8 cellular contexts compared by ENCODE assay signal in the genomic region with DNA sequence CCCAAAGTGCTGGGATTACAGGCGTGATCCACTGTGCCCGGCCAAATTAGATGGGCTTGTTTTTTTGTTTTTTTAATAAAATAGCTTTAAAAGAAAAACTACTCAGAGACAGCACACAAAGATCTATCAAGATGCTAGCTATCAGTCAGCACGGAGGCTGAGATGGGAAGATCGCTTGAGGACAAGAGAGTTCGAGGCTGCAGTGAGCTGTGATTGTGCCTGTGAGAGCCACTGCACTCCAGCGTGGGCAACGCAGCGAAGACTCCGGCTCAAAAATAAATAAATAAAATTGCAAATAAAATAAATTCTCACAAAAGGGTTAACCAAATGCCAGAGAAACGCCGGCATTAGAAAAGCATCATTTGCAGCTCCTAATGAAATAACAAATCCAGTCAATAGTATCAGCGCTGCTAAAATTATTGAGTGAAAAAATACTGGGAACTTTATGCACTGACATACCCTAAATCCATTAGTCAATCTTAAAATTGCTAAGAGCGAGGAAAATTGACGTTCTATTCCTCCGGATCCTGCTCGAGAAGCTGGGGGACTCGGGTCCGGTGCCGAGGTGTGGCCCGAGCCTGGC. TPM values are rescaled to one million over a fixed set of nuclear protein-coding genes. Genes with fewer than 3 reads are reported as not detected.
A peak's percentile ranks its signal among the peaks of the same experiment; 100 is the strongest.
DNase-seq lines count a peak whose midpoint lies in the region; ATAC-seq and TF ChIP-seq lines count a peak whose summit lies in the region.

No MANE protein-coding gene starts in this region.

- H3K27ac Mint-ChIP-seq in GM23338 (no peak overlapping the region), activated B cell treated with CpG ODN at 0.5 μM for 24 hours (no peak overlapping the region)

- no peaks in the 10 kb centered on the region; the same call in 1 of the 3 replicates for H3K4me1 Mint-ChIP-seq in GM23338
- peaks cover 8% of the 10 kb centered on the region for H3K4me1 Mint-ChIP-seq in activated B cell treated with CpG ODN at 0.5 μM for 24 hours

- TF ChIP-seq CTCF in A673 (conservative IDR thresholded peaks at IDR 0.05; ENCODE audit: low read depth, low read length) (no peak), GM23338 (conservative IDR thresholded peaks at IDR 0.05; ENCODE audit: low read depth in 2 of 2) (no peak), activated B cell treated with CpG ODN at 0.5 μM for 24 hours (IDR thresholded peaks at IDR 0.05) (no peak), hepatocyte (IDR thresholded peaks at IDR 0.05; ENCODE audit: poor library complexity) (no peak)

- H4K20me1 ChIP-seq in GM23338 (replicated peaks; ENCODE audit: insufficient read depth) (no peaks in the 10 kb centered on the region), hepatocyte (ENCODE audit: insufficient read depth, poor library complexity, severe bottlenecking) (no peaks in the 10 kb centered on the region)

- no peaks in the 10 kb centered on the region for H3K79me2 ChIP-seq in GM23338 (replicated peaks; ENCODE audit: insufficient read depth)
- H3K79me2 ChIP-seq in hepatocyte = peaks cover 32% of the 10 kb centered on the region

- peak overlapping the region; percentile 98 for H3K4me2 ChIP-seq in GM23338
- peak overlapping the region; percentile 81 for H3K4me2 ChIP-seq in hepatocyte

- H3F3A ChIP-seq in GM23338 (replicated peaks; ENCODE audit: low read depth) = peaks cover 22% of the 10 kb centered on the region

- no peaks in the 10 kb centered on the region for H3K9me3 ChIP-seq in A673 (ENCODE audit: low read depth, low read length, poor library complexity, severe bottlenecking)
- H3K9me3 ChIP-seq in hepatocyte (ENCODE audit: low read depth) = no peaks in the 10 kb centered on the region

- H3K36me3 ChIP-seq in A673 (ENCODE audit: insufficient read depth, low read length, poor library complexity, severe bottlenecking) (peaks cover 4% of the 10 kb centered on the region), GM23338 (ENCODE audit: insufficient read depth) (no peaks in the 10 kb centered on the region), hepatocyte (replicated peaks; ENCODE audit: insufficient read depth, low read depth) (no peaks in the 10 kb centered on the region)

- H3K27me3 ChIP-seq in A673 (replicated peaks; ENCODE audit: insufficient read depth, low read depth, low read length, poor library complexity) = no peaks in the 10 kb centered on the region
- no peaks in the 10 kb centered on the region for H3K27me3 ChIP-seq in GM23338 (ENCODE audit: insufficient read depth)
- no peaks in the 10 kb centered on the region for H3K27me3 ChIP-seq in hepatocyte

- 13% methylated on average over 20 of the region's 20 CpGs for WGBS in hepatocyte (ENCODE audit: low lambda C conversion rate, missing lambda C conversion rate)

- H3K4me3 Mint-ChIP-seq in GM23338 (peak overlapping the region; percentile 71), activated B cell treated with CpG ODN at 0.5 μM for 24 hours (peak overlapping the region; percentile 91)

- ATAC-seq in GM23338 (no peak), activated B cell treated with CpG ODN at 0.5 μM for 24 hours (ENCODE audit: low read depth) (no peak), HG02884 (IDR thresholded peaks at IDR 0.05; ENCODE audit: unreplicated experiment) (no peak)

- H3K27me3 Mint-ChIP-seq in GM23338 (ENCODE audit: insufficient read depth, low read depth, poor library complexity) (peaks cover 8% of the 10 kb centered on the region), activated B cell treated with CpG ODN at 0.5 μM for 24 hours (no peaks in the 10 kb centered on the region)

- intact Hi-C loops in A673 (cut with micrococcal nuclease; ENCODE audit: unreplicated experiment) (no loop called here), activated B cell treated with CpG ODN at 0.5 μM for 24 hours (cut with micrococcal nuclease) (loop anchor here (10.0 kb wide), 1 partner anchor 524 kb away; no protein-coding TSS in a partner anchor)

- TSS peak; percentile 41 for BruUV-seq in A673 (replicated peaks; lab: Mats Ljungman, UMichigan)

- H3K27ac ChIP-seq in A673 (ENCODE audit: low read depth, low read length, poor library complexity, severe bottlenecking) (peak overlapping the region; percentile 89), GM23338 (ENCODE audit: low read depth) (peak overlapping the region; percentile 79; the same call in 1 of the 2 replicates), hepatocyte (peak overlapping the region; percentile 97), skin epidermis (peak overlapping the region; percentile 44 to 97 (median 87))

- CTCF ChIA-PET in A673 (lab: Charles Lee) = interaction anchor here (0.5 kb wide), 1 partner anchor 471 kb away, joined by 3 read pairs; no protein-coding TSS in a partner anchor
- CTCF ChIA-PET in activated B cell treated with CpG ODN at 0.5 μM for 24 hours (lab: Charles Lee) = no interaction called here

- H3K4me1 ChIP-seq in A673 (ENCODE audit: insufficient read depth, low read length, poor library complexity, severe bottlenecking) (no peaks in the 10 kb centered on the region), GM23338 (ENCODE audit: insufficient read depth) (peaks cover 8% of the 10 kb centered on the region), hepatocyte (ENCODE audit: insufficient read depth) (peaks cover 14% of the 10 kb centered on the region)

- POLR2A ChIA-PET in A673 (lab: Charles Lee; ENCODE audit: low non-redundant PET) (no interaction called here), activated B cell treated with CpG ODN at 0.5 μM for 24 hours (lab: Charles Lee) (interaction anchor here (0.6 to 2.1 kb wide), 4 partner anchors 49 to 130 kb away, joined by 3 to 9 read pairs (median 4); partner anchors contain the start of genes NUP155 and WDR70)

- H3K36me3 Mint-ChIP-seq in GM23338 (ENCODE audit: low read depth) = no peaks in the 10 kb centered on the region
- peaks cover 2% of the 10 kb centered on the region for H3K36me3 Mint-ChIP-seq in activated B cell treated with CpG ODN at 0.5 μM for 24 hours (ENCODE audit: low read depth)

- H2AFZ ChIP-seq in GM23338 (peak overlapping the region; percentile 99), hepatocyte (peak overlapping the region; percentile 97)

- peak overlapping the region; percentile 94 for H3K4me3 ChIP-seq in A673 (ENCODE audit: low read depth, low read length, poor library complexity, severe bottlenecking)
- H3K4me3 ChIP-seq in GM23338 = peak overlapping the region; percentile 88
- peak overlapping the region; percentile 53 for H3K4me3 ChIP-seq in hepatocyte
- H3K4me3 ChIP-seq in skin epidermis = peak overlapping the region; percentile 59 to 85 (median 70)

- H3K9me3 Mint-ChIP-seq in GM23338 (no peaks in the 10 kb centered on the region), activated B cell treated with CpG ODN at 0.5 μM for 24 hours (no peaks in the 10 kb centered on the region)

- DNase-seq in A673 (ENCODE audit: low spot score) = peak; percentile 45
- peak; percentile 32 for DNase-seq in GM23338 (ENCODE audit: low spot score)
- no peak for DNase-seq in activated B cell treated with CpG ODN at 0.5 μM for 24 hours
- peak; percentile 9 for DNase-seq in hepatocyte (ENCODE audit: low spot score)
- no peak for DNase-seq in midbrain (lab: John Stamatoyannopoulos, UW)
- no peak for DNase-seq in MV-4-11 (lab: John Stamatoyannopoulos, UW)

- H3K9me2 ChIP-seq in GM23338 (ENCODE audit: insufficient read depth) = no peaks in the 10 kb centered on the region
- no peaks in the 10 kb centered on the region for H3K9me2 ChIP-seq in hepatocyte (replicated peaks; ENCODE audit: insufficient read depth)

TF ChIP-seq in GM23338, 12 proteins besides CTCF, POLR2A, EP300 and RAD21 (continues in another document):
- TF ChIP-seq ZNF331 (CRISPR knock-in tag; IDR thresholded peaks at IDR 0.05; ENCODE audit: low read depth) (no peak), JUNB (IDR thresholded peaks at IDR 0.05; ENCODE audit: unreplicated experiment) (no peak), POLR2AphosphoS5 (IDR thresholded peaks at IDR 0.05; ENCODE audit: low read depth) (no peak), ZNF114 (CRISPR knock-in tag; IDR thresholded peaks at IDR 0.05) (no peak), REST (IDR thresholded peaks at IDR 0.05; ENCODE audit: unreplicated experiment) (no peak), EZH2phosphoT487 (IDR thresholded peaks at IDR 0.05; ENCODE audit: unreplicated experiment) (no peak)

RNA-seq across cellular contexts. Expression of gene CPLANE1, which starts 0.7 kb away (rescaled TPM):
- total RNA-seq in A673 (2021) (21.9 and 29.9 TPM in 2 replicates), activated B cell treated with CpG ODN at 0.5 μM for 24 hours (8.8 and 11.7 TPM in 2 replicates), hepatocyte (21.5 and 29.6 TPM in 2 replicates)
- 6.6 and 8.3 TPM in 2 replicates for total RNA-seq in GM23338 (2014; rRNA removed; shearing (Covaris generic))
- polyA plus RNA-seq in GM23338 (2016; fragmentation: Nextera tagmentation; extraction: Ambion mirVana) (2.4 and 5.1 TPM in 2 replicates), hepatocyte (4.3 and 6.9 TPM in 2 replicates)

Comparison
In these comparisons a context has a peak if more than half of its experiments do, and no peak if none do; other contexts are left out.
1. DNase-seq: peak in A673 (single experiment), GM23338 (single experiment) and hepatocyte (single experiment); none in activated B cell treated with CpG ODN at 0.5 μM for 24 hours (single experiment), midbrain (single experiment) and MV-4-11 (single experiment).
2. Peak in every context shown above with its lines, with median percentiles within 50 percentile points of each other: H3K27ac ChIP-seq and H3K4me3 ChIP-seq.